In the genomic region with DNA sequence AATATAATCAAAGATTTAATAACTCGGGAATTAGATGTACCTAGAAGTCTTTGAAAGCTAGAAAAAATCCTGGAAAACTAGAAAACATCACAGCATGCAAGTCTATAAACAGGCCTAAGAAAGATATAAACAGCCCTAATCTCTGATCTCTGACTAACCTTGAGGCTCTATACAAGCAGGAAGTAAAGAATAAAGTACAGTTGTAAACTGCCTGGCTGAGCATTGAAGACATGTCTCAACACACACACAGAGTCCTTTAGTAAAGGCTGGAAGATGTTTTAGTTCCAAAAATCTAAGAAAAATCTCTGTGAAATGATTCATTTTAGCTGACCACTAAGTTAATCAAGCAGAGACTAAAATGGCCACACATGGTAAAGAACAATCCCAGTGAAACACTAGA, we compare ENCODE assay signal across 15 cellular contexts.
"Had no signal": no experiment of that assay in that cellular context is flagged by ENCODE, and none has a peak within 500 bp of the region (broad histone marks: within the 10 kb centered on the region; RNA-seq: fewer than 3 reads in every experiment).

No MANE protein-coding gene starts in this region.

- DNase-seq: activated B cell treated with CpG ODN at 0.5 μM for 24 hours; activated CD4-positive, alpha-beta T cell treated with anti-CD3 and anti-CD28 coated beads, Interleukin-2, amount 10 ng/mL, durations not matched to agents 24 days and 14 days; activated naive CD4-positive, alpha-beta T cell treated with anti-CD3 and anti-CD28 coated beads for 36 hours; activated T-cell treated with anti-CD3 and anti-CD28 coated beads for 4 hours; brain microvascular endothelial cell; hypothalamus; sigmoid colon; stimulated activated CD4-positive, alpha-beta T cell treated with anti-CD3 and anti-CD28 coated beads, Interleukin-12 subunit alpha, Interleukin-12 subunit beta, amount 100 ng/mL, for 4 hours; stimulated activated naive CD4-positive, alpha-beta T cell; substantia nigra; T-cell; T1000; trophoblast cell had no signal

- H3K27me3 ChIP-seq: brain microvascular endothelial cell, gastroesophageal sphincter, sigmoid colon had no signal

- H3K27ac ChIP-seq: brain microvascular endothelial cell, gastroesophageal sphincter, sigmoid colon, SK-N-MC had no signal

- H3K4me1 ChIP-seq: gastroesophageal sphincter, sigmoid colon had no signal

- H3K9me3 ChIP-seq: gastroesophageal sphincter, sigmoid colon had no signal

- H3K4me3 ChIP-seq: gastroesophageal sphincter, sigmoid colon, SK-N-MC had no signal

- H3K36me3 ChIP-seq: brain microvascular endothelial cell, gastroesophageal sphincter, sigmoid colon had no signal
